In genomic region chr5:143176048-143176447, GRCh38 we compare ENCODE assay signal across 18 cellular contexts.
DNase-seq lines count a peak whose midpoint lies in the region; FAIRE-seq and TF ChIP-seq lines count a peak whose summit lies in the region.
"Had no signal": no experiment of that assay in that cellular context is flagged by ENCODE, and none has a peak within 500 bp of the region (broad histone marks: within the 10 kb centered on the region; RNA-seq: fewer than 3 reads in every experiment).

No MANE protein-coding gene starts in this region.

- TF ChIP-seq CTCF in GM10248 (IDR thresholded peaks at IDR 0.05; ENCODE audit: control extremely low read depth, extremely low read depth, low read depth, missing control alignments) (peak; percentile 18), astrocyte (IDR thresholded peaks at IDR 0.05; ENCODE audit: insufficient read depth, low read depth, low read length) (no peak), nephron progenitor cell (IDR thresholded peaks at IDR 0.05) (no peak)

- CTCF ChIA-PET in GM10248 (lab: Yijun Ruan, JAX), result interaction anchor here (1.0 to 4.2 kb wide), 5 partner anchors 9 to 173 kb away, joined by 3 to 22 read pairs (median 5); no protein-coding TSS in a partner anchor

- DNase-seq in GM10248 (ENCODE audit: extremely low spot score), result no peak
- DNase-seq in MV-4-11 (lab: John Stamatoyannopoulos, UW), result peak; percentile 92
- peak; percentile 23 for DNase-seq in astrocyte (ENCODE audit: low read depth)
- no peak for DNase-seq in nephron progenitor cell
- DNase-seq in epidermal melanocyte (ENCODE audit: insufficient read length, low spot score), result no peak
- no peak for DNase-seq in ACHN
- DNase-seq in NCI-H2029 (lab: John Stamatoyannopoulos, UW), result no peak
- no peak for DNase-seq in activated naive CD8-positive, alpha-beta T cell treated with anti-CD3 and anti-CD28 coated beads for 36 hours
- DNase-seq: activated CD8-positive, alpha-beta memory T cell treated with anti-CD3 and anti-CD28 coated beads for 24 hours; activated naive CD4-positive, alpha-beta T cell; H9; heart right ventricle; left colon; NCI-H1092 treated with DMSO at 0.1 percent for 48 hours; SHP77 treated with DMSO at 0.1 percent for 48 hours had no signal

- H3K4me3 Mint-ChIP-seq in astrocyte (ENCODE audit: unreplicated experiment) (no peak overlapping the region), nephron progenitor cell (no peak overlapping the region)
- H3K4me3 Mint-ChIP-seq in activated naive CD8-positive, alpha-beta T cell treated with anti-CD3 and anti-CD28 coated beads for 36 hours, result no peak overlapping the region
- H3K4me3 Mint-ChIP-seq: H9; natural killer cell treated with Interleukin-12 subunit alpha and Interleukin-12 subunit beta and Interleukin-15 and Interleukin-18, amount 100 ng/mL, for 72 hours had no signal

- H3K79me2 ChIP-seq in astrocyte (ENCODE audit: insufficient read depth, low read length), result no peaks in the 10 kb centered on the region

- peaks cover 15% of the 10 kb centered on the region for H3K4me1 Mint-ChIP-seq in astrocyte (ENCODE audit: low read depth, unreplicated experiment)
- no peaks in the 10 kb centered on the region for H3K4me1 Mint-ChIP-seq in nephron progenitor cell
- H3K4me1 Mint-ChIP-seq in activated naive CD8-positive, alpha-beta T cell treated with anti-CD3 and anti-CD28 coated beads for 36 hours, result no peaks in the 10 kb centered on the region

- H3K9ac ChIP-seq in astrocyte (ENCODE audit: low read length), result peak overlapping the region; percentile 57

- H3K4me3 ChIP-seq in astrocyte (ENCODE audit: insufficient read depth, low read depth, low read length), result no peak overlapping the region
- H3K4me3 ChIP-seq: heart right ventricle had no signal

- H2AFZ ChIP-seq in astrocyte (ENCODE audit: low read depth, low read length), result no peak overlapping the region

- no peak overlapping the region for H3K27ac Mint-ChIP-seq in astrocyte (ENCODE audit: unreplicated experiment)
- peak overlapping the region; percentile 39 for H3K27ac Mint-ChIP-seq in nephron progenitor cell
- no peak overlapping the region for H3K27ac Mint-ChIP-seq in activated naive CD8-positive, alpha-beta T cell treated with anti-CD3 and anti-CD28 coated beads for 36 hours

- H3K9me3 Mint-ChIP-seq in astrocyte (ENCODE audit: unreplicated experiment), result no peaks in the 10 kb centered on the region
- H3K9me3 Mint-ChIP-seq in nephron progenitor cell, result no peaks in the 10 kb centered on the region
- no peaks in the 10 kb centered on the region for H3K9me3 Mint-ChIP-seq in activated naive CD8-positive, alpha-beta T cell treated with anti-CD3 and anti-CD28 coated beads for 36 hours
- H3K9me3 Mint-ChIP-seq: H9; natural killer cell treated with Interleukin-12 subunit alpha and Interleukin-12 subunit beta and Interleukin-15 and Interleukin-18, amount 100 ng/mL, for 72 hours had no signal

- H3K36me3 Mint-ChIP-seq in astrocyte (ENCODE audit: low read depth, unreplicated experiment) (peaks cover 4% of the 10 kb centered on the region), nephron progenitor cell (ENCODE audit: low read depth) (no peaks in the 10 kb centered on the region)
- H3K36me3 Mint-ChIP-seq in activated naive CD8-positive, alpha-beta T cell treated with anti-CD3 and anti-CD28 coated beads for 36 hours, result peaks cover 13% of the 10 kb centered on the region

- no peak for FAIRE-seq in astrocyte (lab: Jason Lieb, UNC)
- FAIRE-seq: bronchial epithelial cell had no signal

- H3K27me3 Mint-ChIP-seq in astrocyte (ENCODE audit: low read depth, unreplicated experiment), result peaks cover 4% of the 10 kb centered on the region
- no peaks in the 10 kb centered on the region for H3K27me3 Mint-ChIP-seq in nephron progenitor cell (ENCODE audit: low read depth, poor library complexity)
- no peaks in the 10 kb centered on the region for H3K27me3 Mint-ChIP-seq in activated naive CD8-positive, alpha-beta T cell treated with anti-CD3 and anti-CD28 coated beads for 36 hours
- H3K27me3 Mint-ChIP-seq: natural killer cell treated with Interleukin-12 subunit alpha and Interleukin-12 subunit beta and Interleukin-15 and Interleukin-18, amount 100 ng/mL, for 72 hours had no signal

- in situ Hi-C loops in ACHN (cut with HindIII; ENCODE audit: low pct_ligation_motif_present, low pct_unique_long_range_greater_than_20kb, low sequenced_read_pairs), result no loop called here

- no peak overlapping the region for H3K4me2 ChIP-seq in astrocyte (ENCODE audit: low read length)

- POLR2A ChIA-PET in GM10248 (lab: Yijun Ruan, JAX), result no interaction called here

- no peaks in the 10 kb centered on the region for H3K36me3 ChIP-seq in astrocyte (ENCODE audit: insufficient read depth, low read length)

- no peaks in the 10 kb centered on the region for H4K20me1 ChIP-seq in astrocyte (ENCODE audit: insufficient read depth, low read length)

- H3K9me3 ChIP-seq in astrocyte (ENCODE audit: insufficient read depth, low read depth, low read length), result no peaks in the 10 kb centered on the region
- H3K9me3 ChIP-seq: heart right ventricle had no signal

- H3K27me3 ChIP-seq in astrocyte (ENCODE audit: insufficient read depth, low read length), result no peaks in the 10 kb centered on the region
- H3K27me3 ChIP-seq: heart right ventricle had no signal

- H3K27ac ChIP-seq in astrocyte (ENCODE audit: low read depth, low read length), result peak overlapping the region; percentile 97
- H3K27ac ChIP-seq: C4-2B had no signal

- peaks cover 18% of the 10 kb centered on the region for H3K4me1 ChIP-seq in astrocyte (ENCODE audit: insufficient read depth, low read length)

Comparison
In these comparisons a context has a peak if more than half of its experiments do, and no peak if none do; other contexts are left out.
1. DNase-seq: peak in MV-4-11 (single experiment) and astrocyte (single experiment); none in GM10248 (single experiment), nephron progenitor cell (single experiment), epidermal melanocyte (single experiment), ACHN (single experiment), NCI-H2029 (single experiment) and activated naive CD8-positive, alpha-beta T cell treated with anti-CD3 and anti-CD28 coated beads for 36 hours (single experiment).